9 cellular contexts compared by ENCODE assay signal in genomic region chr9:72476617-72477375, GRCh38. TPM values are rescaled to one million over a fixed set of nuclear protein-coding genes. Genes with fewer than 3 reads are reported as not detected.
A peak's percentile ranks its signal among the peaks of the same experiment; 100 is the strongest.
DNase-seq lines count a peak whose midpoint lies in the region; ATAC-seq, FAIRE-seq and TF ChIP-seq lines count a peak whose summit lies in the region.
"Had no signal": no experiment of that assay in that cellular context is flagged by ENCODE, and none has a peak within 500 bp of the region (broad histone marks: within the 10 kb centered on the region; RNA-seq: fewer than 3 reads in every experiment).

No MANE protein-coding gene starts in this region.

- no peaks in the 10 kb centered on the region for H3K9me3 Mint-ChIP-seq in stimulated activated memory B cell treated with anti-CD40 and anti-IgM and Interleukin-4, amounts not matched to agents 10 μg/mL and 1 μg/mL and 100 μg/mL, for 72 hours

- no peaks in the 10 kb centered on the region for H3K27me3 ChIP-seq in bronchial epithelial cell (ENCODE audit: control insufficient read depth, insufficient read depth, low read length)
- H3K27me3 ChIP-seq: cardiac muscle cell had no signal

- H3K27me3 Mint-ChIP-seq in stimulated activated memory B cell treated with anti-CD40 and anti-IgM and Interleukin-4, amounts not matched to agents 10 μg/mL and 1 μg/mL and 100 μg/mL, for 72 hours = no peaks in the 10 kb centered on the region

- H3K4me1 Mint-ChIP-seq in stimulated activated memory B cell treated with anti-CD40 and anti-IgM and Interleukin-4, amounts not matched to agents 10 μg/mL and 1 μg/mL and 100 μg/mL, for 72 hours = peaks cover 20% of the 10 kb centered on the region

- no peaks in the 10 kb centered on the region for H3K36me3 ChIP-seq in bronchial epithelial cell (ENCODE audit: control insufficient read depth, insufficient read depth, low read length)
- H3K36me3 ChIP-seq: cardiac muscle cell had no signal

- DNase-seq in GM04504 (ENCODE audit: low read depth) (peak; percentile 28), SK-MEL-5 (ENCODE audit: low read depth, low spot score) (peak; percentile 30), bronchial epithelial cell (ENCODE audit: low read depth) (peak; percentile 99), NCI-H2029 treated with DMSO at 0.1 percent for 48 hours (lab: John Stamatoyannopoulos, UW) (no peak)
- DNase-seq in stimulated activated CD4-positive, alpha-beta T cell treated with anti-CD3 and anti-CD28 coated beads, Interleukin-15, amount 100 ng/mL, for 48 hours (ENCODE audit: low read depth in 2 of 2) = peak; percentile 11 to 17

- FAIRE-seq in bronchial epithelial cell (lab: Jason Lieb, UNC) = no peak

- in situ Hi-C loops in SK-MEL-5 (cut with HindIII; ENCODE audit: low pct_unique_long_range_greater_than_20kb, low sequenced_read_pairs) = no loop called here

- ATAC-seq in GM18907 (IDR thresholded peaks at IDR 0.05; ENCODE audit: unreplicated experiment) (no peak), HG02678 (IDR thresholded peaks at IDR 0.05; ENCODE audit: unreplicated experiment) (no peak)
- no peak for ATAC-seq in stimulated activated memory B cell treated with anti-CD40 and anti-IgM and Interleukin-4, amounts not matched to agents 10 μg/mL and 1 μg/mL and 100 μg/mL, for 72 hours

- no peaks in the 10 kb centered on the region for H3K36me3 Mint-ChIP-seq in stimulated activated memory B cell treated with anti-CD40 and anti-IgM and Interleukin-4, amounts not matched to agents 10 μg/mL and 1 μg/mL and 100 μg/mL, for 72 hours

- TF ChIP-seq CTCF in bronchial epithelial cell (IDR thresholded peaks at IDR 0.05; ENCODE audit: insufficient read depth, low read length, severe bottlenecking) = no peak

- no peak overlapping the region for H3K4me3 ChIP-seq in bronchial epithelial cell (ENCODE audit: low read depth, low read length)
- H3K4me3 ChIP-seq: cardiac muscle cell had no signal

- no peak overlapping the region for H3K27ac Mint-ChIP-seq in stimulated activated memory B cell treated with anti-CD40 and anti-IgM and Interleukin-4, amounts not matched to agents 10 μg/mL and 1 μg/mL and 100 μg/mL, for 72 hours

- H3K4me3 Mint-ChIP-seq in stimulated activated memory B cell treated with anti-CD40 and anti-IgM and Interleukin-4, amounts not matched to agents 10 μg/mL and 1 μg/mL and 100 μg/mL, for 72 hours = no peak overlapping the region

RNA-seq across cellular contexts. Expression of gene TMC1, which starts 44.6 kb away (rescaled TPM):
- 0.18 TPM in 1 of 2 replicates, not detected in the other for total RNA-seq in SK-MEL-5 (2014; rRNA removed; shearing (Covaris generic))
- polyA plus RNA-seq in SK-MEL-5 (2015; cell fraction: cytosol; rRNA removed) = 0.11 TPM in 1 of 2 replicates, not detected in the other
- not detected in 2 replicates for polyA plus RNA-seq in SK-MEL-5 (2015; cell fraction: nucleus; rRNA removed)
- 1.0 TPM in 1 of 2 replicates, not detected in the other for total RNA-seq in bronchial epithelial cell
- total RNA-seq: cardiac muscle cell had no signal
- polyA plus RNA-seq: cardiac muscle cell had no signal
